9 cellular contexts compared by ENCODE assay signal in genomic region chr5:172114875-172115422, GRCh38.
DNase-seq lines count a peak whose midpoint lies in the region; ATAC-seq and TF ChIP-seq lines count a peak whose summit lies in the region.
"Had no signal": no experiment of that assay in that cellular context is flagged by ENCODE, and none has a peak within 500 bp of the region (broad histone marks: within the 10 kb centered on the region; RNA-seq: fewer than 3 reads in every experiment).

No MANE protein-coding gene starts in this region.

- ATAC-seq in CD4-positive, alpha-beta T cell (ENCODE audit: poor library complexity): peak; percentile 18
- peak; percentile 53 for ATAC-seq in GM21390 (IDR thresholded peaks at IDR 0.05; ENCODE audit: unreplicated experiment)
- peak; percentile 41 for ATAC-seq in HG03575 (IDR thresholded peaks at IDR 0.05; ENCODE audit: extremely low read depth, insufficient number of reproducible peaks, low FRiP score, unreplicated experiment)
- ATAC-seq in heart left ventricle: peak; percentile 12 to 57 (median 28)

- peaks cover 5 to 81% (median 38%) of the 10 kb centered on the region in 12 donors for H3K4me1 ChIP-seq in heart left ventricle

- POLR2A ChIA-PET in CD4-positive, alpha-beta T cell (lab: Charles Lee): interaction anchor here (0.9 to 6.3 kb wide), 11 partner anchors 9 to 108 kb away, joined by 3 to 86 read pairs (median 10); partner anchors contain the start of genes FBXW11 and STK10
- POLR2A ChIA-PET in activated CD4-positive, alpha-beta memory T cell treated with anti-CD3 and anti-CD28 coated beads for 36 hours (lab: Charles Lee): interaction anchor here (0.8 to 7.5 kb wide), 7 partner anchors 9 to 70 kb away, joined by 3 to 70 read pairs (median 4); no protein-coding TSS in a partner anchor

- H3K9me3 Mint-ChIP-seq in CD4-positive, alpha-beta T cell: no peaks in the 10 kb centered on the region
- H3K9me3 Mint-ChIP-seq in activated CD4-positive, alpha-beta memory T cell treated with anti-CD3 and anti-CD28 coated beads for 36 hours: no peaks in the 10 kb centered on the region

- no peaks in the 10 kb centered on the region for H3K9me3 ChIP-seq in CD4-positive, alpha-beta T cell (ENCODE audit: control insufficient read depth, low read length)
- H3K9me3 ChIP-seq in heart left ventricle: no peaks in the 10 kb centered on the region

- H3K36me3 Mint-ChIP-seq in CD4-positive, alpha-beta T cell (ENCODE audit: low read depth): peaks cover 69% of the 10 kb centered on the region
- H3K36me3 Mint-ChIP-seq in activated CD4-positive, alpha-beta memory T cell treated with anti-CD3 and anti-CD28 coated beads for 36 hours: peaks cover 32% of the 10 kb centered on the region

- CTCF ChIA-PET in CD4-positive, alpha-beta T cell (lab: Charles Lee): interaction anchor here (1.6 to 2.8 kb wide), 2 partner anchors 64 to 73 kb away, joined by 3 to 8 read pairs; partner anchors contain the start of gene STK10
- CTCF ChIA-PET in activated CD4-positive, alpha-beta memory T cell treated with anti-CD3 and anti-CD28 coated beads for 36 hours (lab: Charles Lee): interaction anchor here (0.8 to 4.7 kb wide), 4 partner anchors 9 to 75 kb away, joined by 3 to 35 read pairs (median 4); partner anchors contain the start of gene STK10

- TF ChIP-seq POLR2A in heart left ventricle (IDR thresholded peaks at IDR 0.05): no peak

- no peak for TF ChIP-seq CTCF in CD4-positive, alpha-beta T cell (IDR thresholded peaks at IDR 0.05)
- no peak for TF ChIP-seq CTCF in heart left ventricle (IDR thresholded peaks at IDR 0.05)

- H3K4me3 Mint-ChIP-seq in CD4-positive, alpha-beta T cell: peak overlapping the region; percentile 57
- H3K4me3 Mint-ChIP-seq in activated CD4-positive, alpha-beta memory T cell treated with anti-CD3 and anti-CD28 coated beads for 36 hours: peak overlapping the region; percentile 83
- H3K4me3 Mint-ChIP-seq: brain had no signal

- peak overlapping the region in 1 of 12 donors; percentile 2 for H3K4me3 ChIP-seq in heart left ventricle

- peaks cover 0 to 22% (median 3%) of the 10 kb centered on the region in 9 donors for H3K36me3 ChIP-seq in heart left ventricle

- H3K4me1 Mint-ChIP-seq in CD4-positive, alpha-beta T cell (ENCODE audit: low read depth): peaks cover 82% of the 10 kb centered on the region
- peaks cover 73% of the 10 kb centered on the region for H3K4me1 Mint-ChIP-seq in activated CD4-positive, alpha-beta memory T cell treated with anti-CD3 and anti-CD28 coated beads for 36 hours (ENCODE audit: low read depth)

- no peaks in the 10 kb centered on the region for H3K27me3 Mint-ChIP-seq in CD4-positive, alpha-beta T cell
- H3K27me3 Mint-ChIP-seq in activated CD4-positive, alpha-beta memory T cell treated with anti-CD3 and anti-CD28 coated beads for 36 hours: no peaks in the 10 kb centered on the region

- WGBS in heart left ventricle, 4 donors: 53 to 65% (median 62%) methylated on average over 15 to 16 of the region's 16 CpGs

- DNase-seq in CD4-positive, alpha-beta T cell: peak in 9 of 10 experiments; percentile 33 to 59 (median 42)
- peak; percentile 95 for DNase-seq in activated CD4-positive, alpha-beta memory T cell treated with anti-CD3 and anti-CD28 coated beads for 36 hours
- DNase-seq in heart left ventricle (peak; percentile 42 to 82 (median 68)), NCI-H524 (lab: John Stamatoyannopoulos, UW) (no peak), cerebellar cortex (ENCODE audit: low spot score) (no peak)
- peak; percentile 61 to 64 for DNase-seq in stimulated activated CD8-positive, alpha-beta memory T cell treated with anti-CD3 and anti-CD28 coated beads, Interleukin-15, amount 100 ng/mL, for 4 hours (ENCODE audit: low read depth in 2 of 2)

- H3K27ac ChIP-seq in CD4-positive, alpha-beta T cell (ENCODE audit: low read depth, low read length): peak overlapping the region; percentile 79
- peak overlapping the region in 5 of 12 donors; percentile 3 to 86 (median 24) for H3K27ac ChIP-seq in heart left ventricle

- intact Hi-C loops in CD4-positive, alpha-beta T cell (cut with DNase I, micrococcal nuclease): loop anchor here (5.0 to 10.0 kb wide), 3 partner anchors 37 to 580 kb away; partner anchors contain the start of gene UBTD2 (in 1 of the 2)
- intact Hi-C loops in activated CD4-positive, alpha-beta memory T cell treated with anti-CD3 and anti-CD28 coated beads for 36 hours (cut with micrococcal nuclease): loop anchor here (1.0 to 5.0 kb wide), 5 partner anchors 18 to 728 kb away; partner anchors contain the start of genes DUSP1 and NPM1
- intact Hi-C loops in heart left ventricle (cut with DNase I): loop anchor here in 2 of 10 donors (5.0 to 10.0 kb wide), 2 partner anchors 167 to 340 kb away; partner anchors contain the start of genes SH3PXD2B (in 1 of the 2) and UBTD2 (in 1 of the 2)

- peak overlapping the region; percentile 91 for H3K27ac Mint-ChIP-seq in CD4-positive, alpha-beta T cell
- H3K27ac Mint-ChIP-seq in activated CD4-positive, alpha-beta memory T cell treated with anti-CD3 and anti-CD28 coated beads for 36 hours: peak overlapping the region; percentile 99
- H3K27ac Mint-ChIP-seq: brain had no signal

- H3K27me3 ChIP-seq in CD4-positive, alpha-beta T cell (ENCODE audit: control insufficient read depth, insufficient read depth, low read length): no peaks in the 10 kb centered on the region
- no peaks in the 10 kb centered on the region for H3K27me3 ChIP-seq in heart left ventricle

Comparison
In these comparisons a context has a peak if more than half of its experiments do, and no peak if none do; other contexts are left out.
1. DNase-seq: peak in CD4-positive, alpha-beta T cell (9 of 10), activated CD4-positive, alpha-beta memory T cell treated with anti-CD3 and anti-CD28 coated beads for 36 hours (single experiment), heart left ventricle (5 of 5) and stimulated activated CD8-positive, alpha-beta memory T cell treated with anti-CD3 and anti-CD28 coated beads, Interleukin-15, amount 100 ng/mL, for 4 hours (2 of 2); none in NCI-H524 (0 of 2) and cerebellar cortex (single experiment).
2. Peak in every context shown above with its lines, with median percentiles within 50 percentile points of each other: ATAC-seq.